ENCODE assay signal across 8 cellular contexts in the genomic region with DNA sequence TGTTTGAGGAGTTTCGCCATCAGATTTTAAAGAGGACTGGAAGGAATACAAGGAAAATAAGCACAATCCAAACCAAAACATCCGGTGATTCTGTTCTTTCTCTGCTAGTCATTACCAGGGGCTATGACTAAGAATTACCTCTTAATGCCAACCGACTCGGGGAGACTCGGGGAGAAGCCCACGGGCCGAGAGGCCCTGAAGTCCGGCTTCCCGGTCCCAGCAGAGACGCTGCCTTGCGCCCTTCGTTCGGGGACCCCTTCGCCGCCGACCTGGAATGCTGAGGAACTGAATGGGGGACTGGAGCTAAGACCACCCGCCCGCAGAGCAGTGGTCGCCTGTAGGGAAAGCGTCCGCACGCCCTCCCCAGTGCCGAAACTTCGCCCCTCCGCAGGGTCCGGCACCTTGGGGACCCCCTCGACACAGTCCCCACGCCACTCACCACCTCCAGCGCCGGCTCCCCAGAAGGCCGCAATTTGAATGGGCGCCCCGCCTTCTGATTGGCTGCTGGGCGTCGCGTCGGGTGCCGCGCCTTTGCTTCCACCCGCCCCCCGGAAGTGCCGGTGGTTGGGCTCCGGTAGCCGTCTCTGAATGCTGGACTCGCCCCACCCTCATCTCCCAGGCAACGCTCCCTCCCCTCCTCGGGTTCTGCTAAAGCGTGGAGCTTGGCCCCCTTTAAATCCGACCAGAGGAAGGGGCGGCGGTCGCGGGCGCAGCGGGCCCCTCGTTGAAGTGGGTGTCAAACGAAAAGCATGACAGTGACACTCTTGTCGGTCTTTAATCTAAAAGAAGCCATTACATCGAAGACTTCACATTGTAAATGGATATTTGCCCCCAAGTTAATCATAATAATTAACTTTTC. TPM values are rescaled to one million over a fixed set of nuclear protein-coding genes. Genes with fewer than 3 reads are reported as not detected.
A peak's percentile ranks its signal among the peaks of the same experiment; 100 is the strongest.
DNase-seq lines count a peak whose midpoint lies in the region; ATAC-seq lines count a peak whose summit lies in the region.

Gene KIF14, minus strand, starts transcription at position 479 of the 859 bp plus-strand sequence. CDS start 2,028 bp downstream, outside the sequence.

- no peaks in the 10 kb centered on the region for H3K4me1 ChIP-seq in endocrine pancreas (ENCODE audit: control insufficient read depth, insufficient read depth, low read length)
- peaks cover 13% of the 10 kb centered on the region for H3K4me1 ChIP-seq in mesodermal cell (ENCODE audit: control insufficient read depth, insufficient read depth, low read length, poor library complexity, severe bottlenecking)

- H3K4me3 ChIP-seq in endocrine pancreas (ENCODE audit: control insufficient read depth, insufficient read depth, low read length): peak within 1 kb of the TSS; percentile 90
- H3K4me3 ChIP-seq in mesodermal cell (ENCODE audit: extremely low read depth, insufficient read depth, low read length, poor library complexity, severe bottlenecking): peak within 1 kb of the TSS; percentile 80

- peak; percentile 83 for ATAC-seq in GM21367 (IDR thresholded peaks at IDR 0.05; ENCODE audit: unreplicated experiment)

- H3K9me3 ChIP-seq in endocrine pancreas (ENCODE audit: control insufficient read depth, low read length) (no peaks in the 10 kb centered on the region), mesodermal cell (ENCODE audit: control insufficient read depth, low read length) (no peaks in the 10 kb centered on the region)

- H3K36me3 ChIP-seq in endocrine pancreas (ENCODE audit: control insufficient read depth, insufficient read depth, low read length) (no peaks in the 10 kb centered on the region), mesodermal cell (ENCODE audit: control insufficient read depth, insufficient read depth, low read length) (peaks cover 21% of the 10 kb centered on the region)

- WGBS in mesodermal cell (ENCODE audit: insufficient coverage in 2 of 2), 2 experiments: 0% methylated on average over 42 to 57 of the region's 59 CpGs

- H3K27ac ChIP-seq in mesodermal cell (ENCODE audit: low read depth, low read length, severe bottlenecking): peak within 1 kb of the TSS; percentile 88

- peak within 1 kb of the TSS; percentile 61 for H3K9ac ChIP-seq in endocrine pancreas (ENCODE audit: control insufficient read depth, insufficient read depth, low read length)

- no peaks in the 10 kb centered on the region for H3K27me3 ChIP-seq in endocrine pancreas (ENCODE audit: control insufficient read depth, insufficient read depth, low read length)

- DNase-seq in COR-L47 (lab: John Stamatoyannopoulos, UW) (peak; percentile 96), HT1080 (ENCODE audit: low read depth) (peak; percentile 93), NOMO-1 (lab: John Stamatoyannopoulos, UW; ENCODE audit: unreplicated experiment in 2 of 2) (peak; percentile 92 to 97)
- peak; percentile 93 for DNase-seq in activated CD8-positive, alpha-beta memory T cell treated with anti-CD3 and anti-CD28 coated beads for 24 hours
- peak; percentile 83 to 84 for DNase-seq in stimulated activated CD8-positive, alpha-beta memory T cell treated with anti-CD3 and anti-CD28 coated beads, Interleukin-15, amount 100 ng/mL, for 4 hours (ENCODE audit: low read depth in 2 of 2)

RNA-seq across cellular contexts. Expression of gene KIF14, which starts in this region (rescaled TPM):
- 15.8 and 17.3 TPM in 2 replicates for total RNA-seq in HT1080 (2014; rRNA removed; shearing (Covaris generic))
- 11.4 and 14.7 TPM in 2 replicates for polyA plus RNA-seq in HT1080 (2015; cell fraction: cytosol; rRNA removed)
- 30.1 and 30.4 TPM in 2 replicates for polyA plus RNA-seq in HT1080 (2015; cell fraction: nucleus; rRNA removed)
- polyA plus RNA-seq in mesodermal cell (2013, experiment 1 of 2): 16.0 TPM
- 20.7 TPM for polyA plus RNA-seq in mesodermal cell (2013, experiment 2 of 2)

Comparison
In these comparisons a context has a peak if more than half of its experiments do, and no peak if none do; other contexts are left out.
1. Peak in every context shown above with its lines: DNase-seq, ATAC-seq, H3K4me3 ChIP-seq and H3K27ac ChIP-seq.